ENCODE assay signal across 36 cellular contexts in the genomic region with DNA sequence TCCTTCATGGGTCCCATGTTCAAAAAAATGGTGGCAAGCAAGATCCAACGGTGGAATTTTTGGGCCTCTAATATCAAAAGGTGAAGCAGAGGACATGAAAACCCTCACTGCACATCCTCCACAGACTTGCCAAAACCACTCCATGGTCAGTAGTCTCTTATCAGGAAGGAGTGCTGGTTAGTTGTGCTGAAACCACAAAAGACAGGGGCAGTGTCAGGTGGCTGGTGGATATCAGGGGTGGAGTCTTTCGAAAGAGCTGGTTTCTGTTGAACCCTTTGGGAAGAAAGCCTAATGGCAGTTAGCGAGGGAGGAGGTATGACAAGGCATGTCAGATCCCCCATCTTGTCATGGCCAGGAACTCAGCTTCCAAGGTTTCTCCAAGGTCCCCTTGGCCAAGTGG.
"Had no signal": no experiment of that assay in that cellular context is flagged by ENCODE, and none has a peak within 500 bp of the region (broad histone marks: within the 10 kb centered on the region; RNA-seq: fewer than 3 reads in every experiment).

No MANE protein-coding gene starts in this region.

- H3K4me1 ChIP-seq: adrenal gland, ascending aorta had no signal

- H3K4me1 Mint-ChIP-seq: activated CD4-positive, alpha-beta memory T cell treated with anti-CD3 and anti-CD28 coated beads, Interleukin-2, amount 10 ng/mL, durations not matched to agents 7 days and 5 days; activated CD4-positive, alpha-beta T cell treated with anti-CD3 and anti-CD28 coated beads, Interleukin-2, amount 10 ng/mL, durations not matched to agents 7 days and 5 days; activated CD8-positive, alpha-beta memory T cell treated with anti-CD3 and anti-CD28 coated beads, Interleukin-2, amount 10 ng/mL, durations not matched to agents 7 days and 5 days; activated naive CD8-positive, alpha-beta T cell treated with anti-CD3 and anti-CD28 coated beads for 36 hours; central memory CD8-positive, alpha-beta T cell had no signal

- H3K4me3 Mint-ChIP-seq: activated CD4-positive, alpha-beta memory T cell treated with anti-CD3 and anti-CD28 coated beads, Interleukin-2, amount 10 ng/mL, durations not matched to agents 7 days and 5 days; activated CD4-positive, alpha-beta T cell treated with anti-CD3 and anti-CD28 coated beads, Interleukin-2, amount 10 ng/mL, durations not matched to agents 7 days and 5 days; activated CD8-positive, alpha-beta memory T cell treated with anti-CD3 and anti-CD28 coated beads, Interleukin-2, amount 10 ng/mL, durations not matched to agents 7 days and 5 days; activated CD8-positive, alpha-beta T cell treated with anti-CD3 and anti-CD28 coated beads, Interleukin-2, amount 10 ng/mL, durations not matched to agents 7 days and 5 days; activated naive CD4-positive, alpha-beta T cell treated with anti-CD3 and anti-CD28 coated beads for 36 hours; activated naive CD8-positive, alpha-beta T cell treated with anti-CD3 and anti-CD28 coated beads for 36 hours; activated T-cell treated with anti-CD3 and anti-CD28 coated beads, Interleukin-2, amount 50 U/mL, for 24 hours; brain; central memory CD8-positive, alpha-beta T cell; T-helper 1 cell treated with Interleukin-12 subunit alpha and Interleukin-12 subunit beta and Interleukin-4 antibody, amounts not matched to agents 30 μg/mL and 1 μg/mL, for 36 hours; T-helper 2 cell treated with Interferon-gamma antibody and Interleukin-4, amounts not matched to agents 5 μg/mL and 100 μg/mL, for 36 hours; WTC11 had no signal

- DNase-seq: activated CD4-positive, alpha-beta memory T cell treated with anti-CD3 and anti-CD28 coated beads, Interleukin-2, amount 10 ng/mL, durations not matched to agents 7 days and 5 days; activated CD4-positive, alpha-beta T cell treated with anti-CD3 and anti-CD28 coated beads for 4 hours; activated CD4-positive, alpha-beta T cell treated with anti-CD3 and anti-CD28 coated beads, Interleukin-2, amount 10 ng/mL, durations not matched to agents 7 days and 5 days; activated CD4-positive, alpha-beta T cell treated with anti-CD3 and anti-CD28 coated beads, Interleukin-2, amount 50 U/mL, for 48 hours; activated CD4-positive, CD25-positive, alpha-beta regulatory T cell; activated CD8-positive, alpha-beta memory T cell treated with anti-CD3 and anti-CD28 coated beads for 24 hours; activated CD8-positive, alpha-beta memory T cell treated with anti-CD3 and anti-CD28 coated beads, Interleukin-2, amount 10 ng/mL, durations not matched to agents 7 days and 5 days; activated CD8-positive, alpha-beta memory T cell treated with anti-CD3 and anti-CD28 coated beads, Interleukin-2, amount 50 U/mL, for 48 hours; activated CD8-positive, alpha-beta T cell treated with anti-CD3 and anti-CD28 coated beads, Interleukin-2, amount 10 ng/mL, durations not matched to agents 7 days and 5 days; activated effector memory CD4-positive, alpha-beta T cell treated with Interleukin-2 at 50 U/mL for 16 hours; activated gamma-delta T cell treated with Interleukin-2 at 50 U/mL for 16 hours; activated naive CD4-positive, alpha-beta T cell; activated naive CD4-positive, alpha-beta T cell treated with anti-CD3 and anti-CD28 coated beads for 36 hours; activated naive CD4-positive, alpha-beta T cell treated with anti-CD3 and anti-CD28 coated beads, Interleukin-2, amount 50 U/mL, for 16 hours; activated naive CD8-positive, alpha-beta T cell treated with anti-CD3 and anti-CD28 coated beads for 36 hours; activated T-cell treated with anti-CD3 and anti-CD28 coated beads, Interleukin-2, amount 50 U/mL, for 24 hours; activated T-cell treated with anti-CD3 and anti-CD28 coated beads, Interleukin-2, amount 50 U/mL, for 48 hours; adrenal gland; amniotic stem cell; caudate nucleus; cerebellar nuclear complex; T-helper 1 cell; T-helper 2 cell; T-helper 9 cell; WERI-Rb-1 had no signal

- ATAC-seq: activated CD4-positive, CD25-positive, alpha-beta regulatory T cell treated with anti-CD3 and anti-CD28 coated beads, Interleukin-2, amount 50 U/mL, for 24 hours; activated CD8-positive, alpha-beta memory T cell treated with anti-CD3 and anti-CD28 coated beads, Interleukin-2, amount 10 ng/mL, durations not matched to agents 7 days and 5 days; activated CD8-positive, alpha-beta T cell treated with anti-CD3 and anti-CD28 coated beads, Interleukin-2, amount 10 ng/mL, durations not matched to agents 7 days and 5 days; activated naive CD4-positive, alpha-beta T cell treated with anti-CD3 and anti-CD28 coated beads, Interleukin-2, amount 50 U/mL, for 72 hours; WTC11 had no signal

- H3K27ac ChIP-seq: adrenal gland, ascending aorta, cardiac muscle cell, WERI-Rb-1 had no signal

- H3K36me3 ChIP-seq: adrenal gland, ascending aorta, cardiac muscle cell, WERI-Rb-1 had no signal

- H3K27ac Mint-ChIP-seq: activated CD4-positive, alpha-beta memory T cell treated with anti-CD3 and anti-CD28 coated beads, Interleukin-2, amount 10 ng/mL, durations not matched to agents 7 days and 5 days; activated CD4-positive, alpha-beta T cell treated with anti-CD3 and anti-CD28 coated beads, Interleukin-2, amount 10 ng/mL, durations not matched to agents 7 days and 5 days; activated CD8-positive, alpha-beta memory T cell treated with anti-CD3 and anti-CD28 coated beads, Interleukin-2, amount 10 ng/mL, durations not matched to agents 7 days and 5 days; activated CD8-positive, alpha-beta T cell treated with anti-CD3 and anti-CD28 coated beads, Interleukin-2, amount 10 ng/mL, durations not matched to agents 7 days and 5 days; activated naive CD4-positive, alpha-beta T cell treated with anti-CD3 and anti-CD28 coated beads for 36 hours; activated naive CD4-positive, alpha-beta T cell treated with anti-CD3 and anti-CD28 coated beads, Interleukin-2, amount 50 U/mL, for 72 hours; activated naive CD8-positive, alpha-beta T cell treated with anti-CD3 and anti-CD28 coated beads for 36 hours; activated T-cell treated with anti-CD3 and anti-CD28 coated beads, Interleukin-2, amount 50 U/mL, for 24 hours; activated T-helper 2 cell treated with anti-CD3 and anti-CD28 coated beads, Interferon-gamma antibody, Interleukin-2, Interleukin-4, amounts not matched to agents 10 μg/mL and 5 μg/mL and 100 μg/mL, durations not matched to agents 14 hours and 24 hours and 36 hours; brain; T-helper 1 cell treated with Interleukin-12 subunit alpha and Interleukin-12 subunit beta and Interleukin-4 antibody, amounts not matched to agents 30 μg/mL and 1 μg/mL, for 36 hours; T-helper 2 cell treated with Interferon-gamma antibody and Interleukin-4, amounts not matched to agents 5 μg/mL and 100 μg/mL, for 36 hours; WTC11 had no signal

- FAIRE-seq: bronchial epithelial cell had no signal

- H3K9me3 ChIP-seq: adrenal gland, ascending aorta had no signal

- H3K27me3 Mint-ChIP-seq: activated CD4-positive, alpha-beta memory T cell treated with anti-CD3 and anti-CD28 coated beads, Interleukin-2, amount 10 ng/mL, durations not matched to agents 7 days and 5 days; activated CD4-positive, alpha-beta T cell treated with anti-CD3 and anti-CD28 coated beads, Interleukin-2, amount 10 ng/mL, durations not matched to agents 7 days and 5 days; activated CD8-positive, alpha-beta memory T cell treated with anti-CD3 and anti-CD28 coated beads, Interleukin-2, amount 10 ng/mL, durations not matched to agents 7 days and 5 days; brain; central memory CD8-positive, alpha-beta T cell had no signal

- H3K36me3 Mint-ChIP-seq: activated CD8-positive, alpha-beta memory T cell treated with anti-CD3 and anti-CD28 coated beads, Interleukin-2, amount 10 ng/mL, durations not matched to agents 7 days and 5 days; activated naive CD4-positive, alpha-beta T cell treated with anti-CD3 and anti-CD28 coated beads, Interleukin-2, amount 50 U/mL, for 72 hours; activated naive CD8-positive, alpha-beta T cell treated with anti-CD3 and anti-CD28 coated beads for 36 hours had no signal

- H3K27me3 ChIP-seq: adrenal gland, ascending aorta, cardiac muscle cell had no signal

- H3K4me3 ChIP-seq: adrenal gland, ascending aorta, cardiac muscle cell had no signal
